1 cellular context compared by ENCODE assay signal in genomic region chr19:10749435-10750384, GRCh38.
TF ChIP-seq lines count a peak whose summit lies in the region.

No MANE protein-coding gene starts in this region.

TF ChIP-seq in K562, 482 proteins besides CTCF, POLR2A, EP300 and RAD21:
- TF ChIP-seq SAFB2 (IDR thresholded peaks at IDR 0.05; ENCODE audit: borderline replicate concordance, low read depth, low read length, severe bottlenecking) (no peak), SOX6 (IDR thresholded peaks at IDR 0.05) (no peak), RBM25 (IDR thresholded peaks at IDR 0.05; ENCODE audit: low read depth, low read length, severe bottlenecking) (peak; percentile 68), ZNF133 (CRISPR knock-in tag; IDR thresholded peaks at IDR 0.05) (no peak), HLTF (IDR thresholded peaks at IDR 0.05) (no peak), PHF20 (IDR thresholded peaks at IDR 0.05; ENCODE audit: partially characterized antibody) (no peak), HDAC2 (IDR thresholded peaks at IDR 0.05) (peak; percentile 41; the same call in 1 of the 2 replicates), ZBTB2 (IDR thresholded peaks at IDR 0.05) (no peak), ELF2 (CRISPR knock-in tag; IDR thresholded peaks at IDR 0.05) (peak; percentile 51; the same call in 1 of the 2 replicates), IFI16 (CRISPR knock-in tag; IDR thresholded peaks at IDR 0.05) (no peak), ZFP36 (IDR thresholded peaks at IDR 0.05; ENCODE audit: low read depth, low read length, partially characterized antibody) (peak; percentile 84), DEAF1 (CRISPR knock-in tag; IDR thresholded peaks at IDR 0.05) (no peak), NFRKB (IDR thresholded peaks at IDR 0.05; ENCODE audit: low read depth) (0 out of 2 replicates have a peak, but pooled peaks have one; percentile 37), CREBBP (IDR thresholded peaks at IDR 0.05; ENCODE audit: low read depth, low read length) (no peak), CEBPG (CRISPR knock-in tag; IDR thresholded peaks at IDR 0.05) (peak; percentile 43; the same call in 1 of the 2 replicates), CEBPG (tag; conservative IDR thresholded peaks at IDR 0.05 in 1 of 2, IDR thresholded peaks at IDR 0.05 in 1 of 2) (peak in 1 of 2 experiments; percentile 71; a peak in 2 of 4 replicates), HDAC1 (IDR thresholded peaks at IDR 0.05) (no peak), GABPA (tag; conservative IDR thresholded peaks at IDR 0.05; ENCODE audit: low read depth) (peak; percentile 40), RREB1 (CRISPR knock-in tag; IDR thresholded peaks at IDR 0.05) (0 out of 2 replicates have a peak, but pooled peaks have one; percentile 19), MAFG (tag; conservative IDR thresholded peaks at IDR 0.05) (no peak), KDM1A (IDR thresholded peaks at IDR 0.05) (peak in 1 of 2 experiments; percentile 46; a peak in 2 of 4 replicates), CBX8 (IDR thresholded peaks at IDR 0.05; ENCODE audit: borderline replicate concordance, extremely low read depth, low read depth, low read length, poor library complexity, severe bottlenecking) (no peak), BCOR (IDR thresholded peaks at IDR 0.05) (peak; percentile 95), TRIM25 (IDR thresholded peaks at IDR 0.05; ENCODE audit: borderline replicate concordance) (no peak), SMARCA5 (IDR thresholded peaks at IDR 0.05) (peak; percentile 86; the same call in 1 of the 2 replicates), ZC3H11A (IDR thresholded peaks at IDR 0.05; ENCODE audit: low read depth, low read length) (no peak), ETV5 (CRISPR knock-in tag; IDR thresholded peaks at IDR 0.05; ENCODE audit: low read depth) (0 out of 2 replicates have a peak, but pooled peaks have one; percentile 25), ZNF436 (CRISPR knock-in tag; IDR thresholded peaks at IDR 0.05) (no peak), ZNF785 (CRISPR knock-in tag; IDR thresholded peaks at IDR 0.05) (no peak), BRD4 (IDR thresholded peaks at IDR 0.05) (no peak), RCOR1 (IDR thresholded peaks at IDR 0.05; ENCODE audit: borderline replicate concordance in 1 of 2, low read depth in 2 of 2, low read length in 2 of 2) (0 out of 4 replicates have a peak, but pooled peaks of 1 of the 2 experiments have one; percentile 30), CHCHD3 (CRISPR knock-in tag; IDR thresholded peaks at IDR 0.05) (no peak), ELF1 (tag; IDR thresholded peaks at IDR 0.05) (0 out of 2 replicates have a peak, but pooled peaks have one; percentile 15), ATF4 (CRISPR knock-in tag; IDR thresholded peaks at IDR 0.05) (no peak), TRIM24 (IDR thresholded peaks at IDR 0.05) (0 out of 4 replicates have a peak, but pooled peaks of 1 of the 2 experiments have one; percentile 1), ATF3 (IDR thresholded peaks at IDR 0.05) (peak; percentile 52), ATF3 (CRISPR knock-in tag; conservative IDR thresholded peaks at IDR 0.05) (no peak), CREB5 (CRISPR knock-in tag; IDR thresholded peaks at IDR 0.05) (no peak), RAD51 (IDR thresholded peaks at IDR 0.05; ENCODE audit: borderline replicate concordance, low read depth) (no peak), IRF1 (CRISPR knock-in tag; IDR thresholded peaks at IDR 0.05; ENCODE audit: borderline replicate concordance) (no peak)
